ENCODE assay signal across 23 cellular contexts in the genomic region with DNA sequence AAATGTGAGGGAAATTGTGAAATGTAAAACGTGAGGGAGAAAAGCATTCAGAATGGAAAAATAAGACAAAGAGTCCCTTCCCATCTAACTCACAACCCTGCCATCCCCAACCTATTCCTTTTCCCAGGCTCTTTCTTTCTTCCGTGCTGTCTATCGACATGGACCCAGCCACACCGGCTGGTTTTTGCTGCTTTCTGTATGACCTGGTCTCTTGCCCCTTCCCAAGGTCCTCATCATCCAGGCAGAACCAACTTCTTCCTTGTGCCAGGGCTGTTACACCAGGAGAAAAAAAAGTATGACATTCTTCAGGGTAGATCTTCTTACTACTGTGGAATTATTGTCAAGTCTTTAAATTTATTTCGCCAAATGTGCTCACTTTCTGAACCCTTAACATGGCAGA.
"Had no signal": no experiment of that assay in that cellular context is flagged by ENCODE, and none has a peak within 500 bp of the region (broad histone marks: within the 10 kb centered on the region; RNA-seq: fewer than 3 reads in every experiment).

No MANE protein-coding gene starts in this region.

- ATAC-seq: left colon; natural killer cell; sciatic nerve; stimulated activated effector memory CD8-positive, alpha-beta T cell treated with anti-CD3 and anti-CD28 coated beads, Interleukin-12 subunit alpha, Interleukin-12 subunit beta, amount 100 ng/mL, for 72 hours had no signal

- H3K4me1 ChIP-seq: neural progenitor cell, suprapubic skin, tibial nerve, uterus had no signal

- H3K27ac ChIP-seq: neural progenitor cell, ovary, skin epidermis, suprapubic skin, thoracic aorta, tibial nerve, uterus had no signal

- H3K27me3 ChIP-seq: left lung, neural progenitor cell, ovary, suprapubic skin, tibial nerve, uterus had no signal

- H3K4me3 ChIP-seq: left lung, lung, neural progenitor cell, ovary, skin epidermis, suprapubic skin, thoracic aorta, tibial nerve, uterus had no signal

- H3K36me3 ChIP-seq: left lung, neural progenitor cell, ovary, suprapubic skin, thoracic aorta, uterus had no signal

- H3K9me3 ChIP-seq: left lung, ovary, suprapubic skin, thoracic aorta, tibial nerve, uterus had no signal

- DNase-seq: hypothalamus; immature natural killer cell; kidney; left colon; left lung; mesendoderm; naive B cell; natural killer cell; nephron progenitor cell; ovary; retina; right cardiac atrium; stimulated activated CD4-positive, alpha-beta T cell treated with anti-CD3 and anti-CD28 coated beads, Interleukin-4, amount 100 ng/mL, for 24 hours; stimulated activated naive CD4-positive, alpha-beta T cell; uterus had no signal
